Comparison of ENCODE assay signal across 26 cellular contexts in genomic region chr5:104541129-104541528, GRCh38.
"Had no signal": no experiment of that assay in that cellular context is flagged by ENCODE, and none has a peak within 500 bp of the region (broad histone marks: within the 10 kb centered on the region; RNA-seq: fewer than 3 reads in every experiment).

No MANE protein-coding gene starts in this region.

- H3K9ac ChIP-seq: parathyroid adenoma had no signal

- H3K4me1 ChIP-seq: foreskin keratinocyte, left lung, psoas muscle, uterus had no signal

- H3K36me3 ChIP-seq: cardiac muscle cell, left lung, neutrophil, uterus had no signal

- H3K4me3 Mint-ChIP-seq: activated CD4-positive, alpha-beta T cell treated with anti-CD3 and anti-CD28 coated beads, Interleukin-2, amount 10 ng/mL, durations not matched to agents 7 days and 5 days; activated CD8-positive, alpha-beta memory T cell treated with anti-CD3 and anti-CD28 coated beads, Interleukin-2, amount 10 ng/mL, durations not matched to agents 7 days and 5 days; activated CD8-positive, alpha-beta T cell treated with anti-CD3 and anti-CD28 coated beads, Interleukin-2, amount 10 ng/mL, durations not matched to agents 7 days and 5 days; activated naive CD4-positive, alpha-beta T cell treated with anti-CD3 and anti-CD28 coated beads, Interleukin-2, amount 50 U/mL, for 24 hours; activated naive CD8-positive, alpha-beta T cell treated with anti-CD3 and anti-CD28 coated beads, Interleukin-2, amount 50 U/mL, for 24 hours; effector memory CD8-positive, alpha-beta T cell; nephron progenitor cell had no signal

- H3K36me3 Mint-ChIP-seq: activated CD8-positive, alpha-beta memory T cell treated with anti-CD3 and anti-CD28 coated beads, Interleukin-2, amount 10 ng/mL, durations not matched to agents 7 days and 5 days; activated naive CD4-positive, alpha-beta T cell treated with anti-CD3 and anti-CD28 coated beads, Interleukin-2, amount 50 U/mL, for 24 hours had no signal

- H3K9me3 Mint-ChIP-seq: activated CD4-positive, alpha-beta T cell treated with anti-CD3 and anti-CD28 coated beads, Interleukin-2, amount 10 ng/mL, durations not matched to agents 7 days and 5 days; activated naive CD4-positive, alpha-beta T cell treated with anti-CD3 and anti-CD28 coated beads, Interleukin-2, amount 50 U/mL, for 24 hours; nephron progenitor cell; type B pancreatic cell had no signal

- DNase-seq: activated CD4-positive, alpha-beta T cell treated with anti-CD3 and anti-CD28 coated beads for 1 hour; activated CD4-positive, alpha-beta T cell treated with anti-CD3 and anti-CD28 coated beads, Interleukin-2, amount 10 ng/mL, durations not matched to agents 7 days and 5 days; activated CD8-positive, alpha-beta memory T cell treated with anti-CD3 and anti-CD28 coated beads, Interleukin-2, amount 10 ng/mL, durations not matched to agents 7 days and 5 days; activated CD8-positive, alpha-beta T cell treated with anti-CD3 and anti-CD28 coated beads, Interleukin-2, amount 10 ng/mL, durations not matched to agents 7 days and 5 days; activated naive CD8-positive, alpha-beta T cell treated with anti-CD3 and anti-CD28 coated beads, Interleukin-2, amount 50 U/mL, for 24 hours; activated T-cell treated with anti-CD3 and anti-CD28 coated beads, Interleukin-2, amount 50 U/mL, for 48 hours; cerebellar nuclear complex; effector memory CD8-positive, alpha-beta T cell; left lung; mesendoderm; nephron progenitor cell; psoas muscle; right cardiac atrium; stimulated activated CD4-positive, alpha-beta T cell treated with anti-CD3 and anti-CD28 coated beads, Interleukin-2, amount 100 ng/mL, for 48 hours; stimulated activated naive CD4-positive, alpha-beta T cell treated with Interleukin-2 at 50 U/mL for 16 hours; uterus had no signal

- H3K27me3 Mint-ChIP-seq: activated CD4-positive, alpha-beta T cell treated with anti-CD3 and anti-CD28 coated beads, Interleukin-2, amount 10 ng/mL, durations not matched to agents 7 days and 5 days; activated CD8-positive, alpha-beta memory T cell treated with anti-CD3 and anti-CD28 coated beads, Interleukin-2, amount 10 ng/mL, durations not matched to agents 7 days and 5 days; activated naive CD4-positive, alpha-beta T cell treated with anti-CD3 and anti-CD28 coated beads, Interleukin-2, amount 50 U/mL, for 24 hours; activated naive CD8-positive, alpha-beta T cell treated with anti-CD3 and anti-CD28 coated beads, Interleukin-2, amount 50 U/mL, for 24 hours; effector memory CD8-positive, alpha-beta T cell; type B pancreatic cell had no signal

- H3K27ac ChIP-seq: cardiac muscle cell, coronary artery, foreskin keratinocyte, left lung, neutrophil, parathyroid adenoma, psoas muscle, uterus had no signal

- H3K27me3 ChIP-seq: cardiac muscle cell, foreskin keratinocyte, left lung, neutrophil, uterus had no signal

- ATAC-seq: activated CD8-positive, alpha-beta memory T cell treated with anti-CD3 and anti-CD28 coated beads, Interleukin-2, amount 10 ng/mL, durations not matched to agents 7 days and 5 days; activated CD8-positive, alpha-beta T cell treated with anti-CD3 and anti-CD28 coated beads, Interleukin-2, amount 10 ng/mL, durations not matched to agents 7 days and 5 days; activated naive CD8-positive, alpha-beta T cell treated with anti-CD3 and anti-CD28 coated beads, Interleukin-2, amount 50 U/mL, for 24 hours; effector memory CD8-positive, alpha-beta T cell; esophagus mucosa; foreskin keratinocyte; psoas muscle; right cardiac atrium had no signal

- H3K9me3 ChIP-seq: left lung, neutrophil, psoas muscle, uterus had no signal

- H3K4me3 ChIP-seq: cardiac muscle cell, coronary artery, left lung, lung, psoas muscle, uterus had no signal

- H3K27ac Mint-ChIP-seq: activated CD4-positive, alpha-beta T cell treated with anti-CD3 and anti-CD28 coated beads, Interleukin-2, amount 10 ng/mL, durations not matched to agents 7 days and 5 days; activated CD8-positive, alpha-beta memory T cell treated with anti-CD3 and anti-CD28 coated beads, Interleukin-2, amount 10 ng/mL, durations not matched to agents 7 days and 5 days; activated CD8-positive, alpha-beta T cell treated with anti-CD3 and anti-CD28 coated beads, Interleukin-2, amount 10 ng/mL, durations not matched to agents 7 days and 5 days; activated naive CD4-positive, alpha-beta T cell treated with anti-CD3 and anti-CD28 coated beads, Interleukin-2, amount 50 U/mL, for 24 hours; activated naive CD8-positive, alpha-beta T cell treated with anti-CD3 and anti-CD28 coated beads, Interleukin-2, amount 50 U/mL, for 24 hours; activated T-helper 2 cell treated with anti-CD3 and anti-CD28 coated beads, Interferon-gamma antibody, Interleukin-2, Interleukin-4, amounts not matched to agents 10 μg/mL and 5 μg/mL and 100 μg/mL, durations not matched to agents 14 hours and 24 hours and 36 hours; effector memory CD8-positive, alpha-beta T cell; nephron progenitor cell had no signal

- H3K4me1 Mint-ChIP-seq: activated CD4-positive, alpha-beta T cell treated with anti-CD3 and anti-CD28 coated beads, Interleukin-2, amount 10 ng/mL, durations not matched to agents 7 days and 5 days; activated CD8-positive, alpha-beta memory T cell treated with anti-CD3 and anti-CD28 coated beads, Interleukin-2, amount 10 ng/mL, durations not matched to agents 7 days and 5 days; activated naive CD4-positive, alpha-beta T cell treated with anti-CD3 and anti-CD28 coated beads, Interleukin-2, amount 50 U/mL, for 24 hours; activated naive CD8-positive, alpha-beta T cell treated with anti-CD3 and anti-CD28 coated beads, Interleukin-2, amount 50 U/mL, for 24 hours; nephron progenitor cell had no signal
